ENCODE assay signal across 8 cellular contexts in genomic region chr12:56644654-56645053, GRCh38. TPM values are rescaled to one million over a fixed set of nuclear protein-coding genes. Genes with fewer than 3 reads are reported as not detected.
DNase-seq lines count a peak whose midpoint lies in the region; ATAC-seq, FAIRE-seq and TF ChIP-seq lines count a peak whose summit lies in the region.

No MANE protein-coding gene starts in this region.

- H3K27ac ChIP-seq in ascending aorta (peak overlapping the region; percentile 76 to 91), left lung (peak overlapping the region; percentile 82 to 93), tibial artery (peak overlapping the region; percentile 91 to 96)

- DNase-seq in activated T-cell treated with anti-CD3 and anti-CD28 coated beads, Interleukin-2, amount 50 U/mL, for 24 hours = no peak
- DNase-seq in activated T-cell treated with anti-CD3 and anti-CD28 coated beads, Interleukin-2, amount 50 U/mL, for 1 hour = no peak
- DNase-seq in ascending aorta (ENCODE audit: low spot score in 2 of 2) (peak in 1 of 2 donors; percentile 4), left lung (no peak), tibial artery (no peak), SK-N-DZ (ENCODE audit: low spot score) (no peak), urothelium cell line (ENCODE audit: low spot score) (no peak)
- DNase-seq in activated CD4-positive, alpha-beta T cell treated with anti-CD3 and anti-CD28 coated beads for 4 hours = no peak

- H3K4me1 Mint-ChIP-seq in activated T-cell treated with anti-CD3 and anti-CD28 coated beads, Interleukin-2, amount 50 U/mL, for 24 hours (ENCODE audit: low read depth) = peaks cover 43% of the 10 kb centered on the region

- TF ChIP-seq CTCF in ascending aorta (IDR thresholded peaks at IDR 0.05) (no peak), left lung (IDR thresholded peaks at IDR 0.05) (no peak), tibial artery (IDR thresholded peaks at IDR 0.05) (no peak)

- H3K4me1 ChIP-seq in ascending aorta (peaks cover 10 to 12% of the 10 kb centered on the region in 2 donors), left lung (peaks cover 6 to 45% of the 10 kb centered on the region in 2 donors), tibial artery (peaks cover 0 to 24% (median 20%) of the 10 kb centered on the region in 4 donors)

- peak overlapping the region; percentile 99 for H3K4me3 Mint-ChIP-seq in activated T-cell treated with anti-CD3 and anti-CD28 coated beads, Interleukin-2, amount 50 U/mL, for 24 hours

- H3K27ac Mint-ChIP-seq in activated T-cell treated with anti-CD3 and anti-CD28 coated beads, Interleukin-2, amount 50 U/mL, for 24 hours = peak overlapping the region; percentile 94

- H3K9me3 ChIP-seq in ascending aorta (no peaks in the 10 kb centered on the region), left lung (no peaks in the 10 kb centered on the region), tibial artery (no peaks in the 10 kb centered on the region)

- no peaks in the 10 kb centered on the region for H3K9me3 Mint-ChIP-seq in activated T-cell treated with anti-CD3 and anti-CD28 coated beads, Interleukin-2, amount 50 U/mL, for 24 hours

- no peaks in the 10 kb centered on the region for H3K27me3 Mint-ChIP-seq in activated T-cell treated with anti-CD3 and anti-CD28 coated beads, Interleukin-2, amount 50 U/mL, for 24 hours

- H3K36me3 Mint-ChIP-seq in activated T-cell treated with anti-CD3 and anti-CD28 coated beads, Interleukin-2, amount 50 U/mL, for 24 hours (ENCODE audit: low read depth) = peaks cover 56% of the 10 kb centered on the region

- no peak for FAIRE-seq in urothelium cell line (lab: Jason Lieb, UNC)

- H3K27me3 ChIP-seq in ascending aorta (no peaks in the 10 kb centered on the region), left lung (no peaks in the 10 kb centered on the region), tibial artery (no peaks in the 10 kb centered on the region)

- peaks cover 38 to 45% of the 10 kb centered on the region in 2 donors for H3K36me3 ChIP-seq in ascending aorta
- peaks cover 5 to 52% of the 10 kb centered on the region in 2 donors for H3K36me3 ChIP-seq in left lung
- peaks cover 45 to 48% (median 47%) of the 10 kb centered on the region in 3 donors for H3K36me3 ChIP-seq in tibial artery

- no peak for ATAC-seq in left lung

- intact Hi-C loops in ascending aorta (cut with DNase I) (loop anchor here (5.0 kb wide), 2 partner anchors 282 to 527 kb away; partner anchors contain the start of genes APOF, RPL41, STAT2 and ZC3H10), left lung (cut with DNase I) (no loop called here), tibial artery (cut with DNase I; ENCODE audit: low total_unique reads) (loop anchor here (5.0 to 10.0 kb wide), 2 partner anchors 43 to 80 kb away; partner anchors contain the start of genes NACA and PTGES3)

- peak overlapping the region; percentile 94 for H3K4me3 ChIP-seq in ascending aorta
- H3K4me3 ChIP-seq in left lung = peak overlapping the region; percentile 88 to 96
- peak overlapping the region; percentile 87 to 96 for H3K4me3 ChIP-seq in tibial artery

RNA-seq across cellular contexts. Expression of gene ATP5F1B, which starts 1.1 kb away (rescaled TPM):
- total RNA-seq in ascending aorta (197 TPM), left lung (100 to 1,000 TPM; 433 to 487 TPM)
- polyA plus RNA-seq in SK-N-DZ (2014; cell fraction: cytosol; rRNA removed) = 892 and 940 TPM in 2 replicates
- polyA plus RNA-seq in SK-N-DZ (2014; cell fraction: nucleus; rRNA removed) = 611 and 648 TPM in 2 replicates

RNA-seq across cellular contexts. Expression of gene BAZ2A, which starts 14.5 kb away (rescaled TPM):
- 118 TPM for total RNA-seq in ascending aorta
- 10 to 100 TPM; 91.0 to 96.0 TPM for total RNA-seq in left lung
- 13.4 and 19.9 TPM in 2 replicates for polyA plus RNA-seq in SK-N-DZ (2014; cell fraction: cytosol; rRNA removed)
- 25.0 and 59.3 TPM in 2 replicates for polyA plus RNA-seq in SK-N-DZ (2014; cell fraction: nucleus; rRNA removed)

RNA-seq across cellular contexts. Expression of gene PTGES3, which starts 43.4 kb away (rescaled TPM):
- total RNA-seq in ascending aorta (62.2 TPM), left lung (100 to 1,000 TPM; 164 to 210 TPM)
- polyA plus RNA-seq in SK-N-DZ (2014; cell fraction: cytosol; rRNA removed) = 186 and 193 TPM in 2 replicates
- 100 and 151 TPM in 2 replicates for polyA plus RNA-seq in SK-N-DZ (2014; cell fraction: nucleus; rRNA removed)

Comparison
In these comparisons a context has a peak if more than half of its experiments do, and no peak if none do; other contexts are left out.
1. intact Hi-C loops: an anchor here in ascending aorta (5.0 kb wide) and tibial artery (5.0 to 10.0 kb wide); none called in left lung.